1 cellular context compared by ENCODE assay signal in genomic region chr4:86660407-86660806, GRCh38.
TF ChIP-seq lines count a peak whose summit lies in the region.

No MANE protein-coding gene starts in this region.

TF ChIP-seq in A549, 52 proteins besides CTCF, POLR2A, EP300 and RAD21 (continued from another document):
- no peak for TF ChIP-seq BCL3 (IDR thresholded peaks at IDR 0.05)
